Comparison of ENCODE assay signal across 8 cellular contexts in the genomic region with DNA sequence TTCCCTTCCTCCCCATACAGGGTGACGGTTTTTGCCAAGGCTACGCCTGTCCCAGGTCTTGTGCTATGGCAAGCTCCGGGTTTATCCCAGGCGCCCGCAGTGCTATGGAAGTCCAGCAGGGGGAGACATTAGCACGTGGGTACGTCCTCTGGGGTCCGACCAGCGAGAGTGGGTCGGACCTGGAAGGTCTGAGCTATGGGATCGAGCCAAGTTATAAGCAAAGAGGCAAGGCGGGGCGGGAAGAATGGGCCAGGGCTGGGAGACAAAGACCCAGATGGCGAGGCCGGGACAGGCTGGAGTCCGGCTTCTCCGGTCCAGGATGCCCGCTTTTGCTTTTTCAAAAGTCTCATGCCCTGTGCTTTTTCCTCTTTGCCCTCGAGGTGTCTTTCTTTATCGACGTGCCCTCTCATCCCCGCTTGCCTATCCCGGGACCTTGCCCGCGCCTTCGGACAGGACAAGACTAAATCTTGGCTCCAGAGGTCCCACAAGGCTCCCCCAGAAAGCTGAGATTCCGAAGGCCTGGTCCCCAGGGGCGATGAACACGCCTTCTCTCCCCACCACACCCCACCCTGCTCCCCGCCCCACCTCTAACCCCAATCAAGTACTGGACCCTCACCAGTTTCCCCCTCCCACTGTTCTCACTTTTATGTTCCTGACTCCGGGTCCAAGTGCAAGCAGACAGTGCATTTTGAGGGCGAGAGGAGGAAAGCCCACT. TPM values are rescaled to one million over a fixed set of nuclear protein-coding genes. Genes with fewer than 3 reads are reported as not detected.
DNase-seq lines count a peak whose midpoint lies in the region; ATAC-seq and TF ChIP-seq lines count a peak whose summit lies in the region.

No MANE protein-coding gene starts in this region.

- CTCF ChIA-PET in PC-9 (lab: Charles Lee): interaction anchor here (0.6 to 2.4 kb wide), 12 partner anchors 49 to 631 kb away, joined by 3 to 14 read pairs (median 5); no protein-coding TSS in a partner anchor

- 0 out of 2 replicates have a peak, but pooled peaks cover 7% of the 10 kb centered on the region for H3K4me1 ChIP-seq in PC-9 (replicated peaks; ENCODE audit: insufficient read depth)
- no peaks in the 10 kb centered on the region for H3K4me1 ChIP-seq in fibroblast of lung (ENCODE audit: control insufficient read depth, extremely low read depth, insufficient read depth, low read length)

- H4K20me1 ChIP-seq in PC-9 (ENCODE audit: insufficient read depth) (no peaks in the 10 kb centered on the region; the same call in 1 of the 2 replicates), fibroblast of lung (ENCODE audit: control insufficient read depth, extremely low read depth, insufficient read depth, low read length) (no peaks in the 10 kb centered on the region)

- peaks cover 0 to 1% (median 0%) of the 10 kb centered on the region in 5 donors for H3K27me3 Mint-ChIP-seq in naive thymus-derived CD8-positive, alpha-beta T cell

- BruUV-seq in PC-9 (replicated peaks; lab: Mats Ljungman, UMichigan): no TSS peak

- peak overlapping the region; percentile 64 to 95 (median 82) for H3K27ac Mint-ChIP-seq in naive thymus-derived CD8-positive, alpha-beta T cell

- peak overlapping the region; percentile 86; the same call in 1 of the 2 replicates for H3K4me3 ChIP-seq in PC-9
- peak overlapping the region in 3 of 4 experiments; percentile 14 to 37 (median 37) for H3K4me3 ChIP-seq in fibroblast of lung (replicated peaks in 1 of 4; ENCODE audit: control extremely low read depth in 1 of 4, insufficient read depth in 1 of 4, low read depth in 3 of 4, low read length in 4 of 4)

- H3K4me1 Mint-ChIP-seq in naive thymus-derived CD8-positive, alpha-beta T cell: peaks cover 3 to 42% (median 23%) of the 10 kb centered on the region in 4 donors

- H3K9me3 Mint-ChIP-seq in naive thymus-derived CD8-positive, alpha-beta T cell: no peaks in the 10 kb centered on the region

- H3K36me3 ChIP-seq in PC-9 (ENCODE audit: low read depth) (no peaks in the 10 kb centered on the region), fibroblast of lung (ENCODE audit: control insufficient read depth, insufficient read depth, low read length) (no peaks in the 10 kb centered on the region)

- H3K79me2 ChIP-seq in PC-9 (ENCODE audit: low read depth) (peaks cover 36% of the 10 kb centered on the region), fibroblast of lung (ENCODE audit: control insufficient read depth, insufficient read depth, low read length) (peaks cover 13% of the 10 kb centered on the region)

- H3F3A ChIP-seq in PC-9 (ENCODE audit: insufficient read depth, low read depth): no peaks in the 10 kb centered on the region

- H3K4me2 ChIP-seq in PC-9 (peak overlapping the region; percentile 86), fibroblast of lung (ENCODE audit: extremely low read depth, insufficient read depth, low read length) (peak overlapping the region; percentile 35)

- no peaks in the 10 kb centered on the region for H3K36me3 Mint-ChIP-seq in naive thymus-derived CD8-positive, alpha-beta T cell

- POLR2A ChIA-PET in PC-9 (lab: Charles Lee; ENCODE audit: unreplicated experiment): interaction anchor here (0.6 to 1.4 kb wide), 12 partner anchors 42 to 397 kb away, joined by 3 to 13 read pairs (median 5); no protein-coding TSS in a partner anchor
- POLR2A ChIA-PET in naive thymus-derived CD8-positive, alpha-beta T cell (lab: Charles Lee): interaction anchor here (1.0 to 1.9 kb wide), 3 partner anchors 337 to 1305 kb away, joined by 4 to 7 read pairs (median 4); a partner anchor contains a TSS

- TF ChIP-seq CTCF in PC-9 (conservative IDR thresholded peaks at IDR 0.05) (peak; percentile 94), fibroblast of lung (conservative IDR thresholded peaks at IDR 0.05 in 1 of 2, IDR thresholded peaks at IDR 0.05 in 1 of 2; ENCODE audit: low read depth in 1 of 2, low read length in 2 of 2) (peak; percentile 76 to 85)

- intact Hi-C loops in PC-9 (cut with micrococcal nuclease; ENCODE audit: unreplicated experiment): loop anchor here (1.0 to 5.0 kb wide), 9 partner anchors 67 to 394 kb away; no protein-coding TSS in a partner anchor

- H3K9me2 ChIP-seq in PC-9 (ENCODE audit: insufficient read depth): no peaks in the 10 kb centered on the region

- H3K9me3 ChIP-seq in PC-9 (ENCODE audit: insufficient read depth, low read depth): no peaks in the 10 kb centered on the region
- H3K9me3 ChIP-seq in fibroblast of lung (ENCODE audit: control insufficient read depth, insufficient read depth, low read depth, low read length): no peaks in the 10 kb centered on the region

- H2AFZ ChIP-seq in PC-9 (peak overlapping the region; percentile 84), fibroblast of lung (ENCODE audit: low read length) (no peak overlapping the region)

- H3K27me3 ChIP-seq in PC-9 (ENCODE audit: insufficient read depth, low read depth) (no peaks in the 10 kb centered on the region), fibroblast of lung (ENCODE audit: control insufficient read depth, insufficient read depth, low read length) (no peaks in the 10 kb centered on the region)

- ATAC-seq in naive thymus-derived CD8-positive, alpha-beta T cell: peak; percentile 27 to 37

- H3K27ac ChIP-seq in PC-9 (no peak overlapping the region), fibroblast of lung (ENCODE audit: insufficient read depth, low read length) (no peak overlapping the region)

- peak overlapping the region; percentile 2 for H3K9ac ChIP-seq in fibroblast of lung (ENCODE audit: insufficient read depth, low read length)

- H3K4me3 Mint-ChIP-seq in naive thymus-derived CD8-positive, alpha-beta T cell: peak overlapping the region; percentile 88 to 96 (median 93)

- DNase-seq in NK-92 treated with Interleukin-12 subunit alpha and Interleukin-12 subunit beta, amount 100 ng/mL, for 24 hours (lab: John Stamatoyannopoulos, UW): peak; percentile 40
- no peak for DNase-seq in NK-92 (lab: John Stamatoyannopoulos, UW; ENCODE audit: unreplicated experiment)
- DNase-seq in HUDEP-2 (lab: John Stamatoyannopoulos, UW; ENCODE audit: unreplicated experiment in 76 of 76): peak in 66 of 76 experiments; percentile 1 to 65 (median 30)
- DNase-seq in PC-9: peak; percentile 46 to 75
- DNase-seq in activated T-helper 1 cell treated with Interleukin-2 at 50 U/mL for 16 hours (ENCODE audit: low read depth): peak; percentile 51
- peak; percentile 63 to 83 for DNase-seq in fibroblast of lung (ENCODE audit: low read depth in 2 of 2)
- peak; percentile 52 to 82 (median 70) for DNase-seq in naive thymus-derived CD8-positive, alpha-beta T cell
- DNase-seq in stimulated activated CD8-positive, alpha-beta memory T cell treated with anti-CD3 and anti-CD28 coated beads, Interleukin-7, amount 100 ng/mL, for 48 hours (ENCODE audit: extremely low read depth in 1 of 2, low read depth in 1 of 2): peak; percentile 56

RNA-seq across cellular contexts. Expression of a gene that starts 0.8 kb away (rescaled TPM):
- total RNA-seq in PC-9 (2021): 31.1 and 35.2 TPM in 2 replicates
- 41.1 and 43.4 TPM in 2 replicates for total RNA-seq in fibroblast of lung
- 12.6 and 16.4 TPM in 2 replicates for polyA plus RNA-seq in fibroblast of lung
- 14.0 and 19.6 TPM in 2 replicates for polyA plus RNA-seq in fibroblast of lung (2012)
- polyA minus RNA-seq in fibroblast of lung (ENCODE audit: low replicate concordance): 17.4 and 19.7 TPM in 2 replicates
- total RNA-seq in naive thymus-derived CD8-positive, alpha-beta T cell: 1 to 10 TPM; 3.8 to 4.3 TPM
- polyA plus RNA-seq in naive thymus-derived CD8-positive, alpha-beta T cell: 1 to 10 TPM; 2.8 to 3.6 (median 3.2) TPM
